16 cellular contexts compared by ENCODE assay signal in genomic region chr17:56707312-56708219, GRCh38.
A peak's percentile ranks its signal among the peaks of the same experiment; 100 is the strongest.
DNase-seq lines count a peak whose midpoint lies in the region; FAIRE-seq and TF ChIP-seq lines count a peak whose summit lies in the region.
"Had no signal": no experiment of that assay in that cellular context is flagged by ENCODE, and none has a peak within 500 bp of the region (broad histone marks: within the 10 kb centered on the region; RNA-seq: fewer than 3 reads in every experiment).

No MANE protein-coding gene starts in this region.

- TF ChIP-seq CTCF in bronchial epithelial cell (IDR thresholded peaks at IDR 0.05; ENCODE audit: insufficient read depth, low read length, severe bottlenecking) = no peak

- no peak overlapping the region for H3K4me3 ChIP-seq in bronchial epithelial cell (ENCODE audit: low read depth, low read length)
- H3K4me3 ChIP-seq: BLaER1, left lung, upper lobe of right lung had no signal

- H3K27me3 ChIP-seq in bronchial epithelial cell (ENCODE audit: control insufficient read depth, insufficient read depth, low read length) = no peaks in the 10 kb centered on the region
- H3K27me3 ChIP-seq: BLaER1, left lung had no signal

- H3K36me3 ChIP-seq in bronchial epithelial cell (ENCODE audit: control insufficient read depth, insufficient read depth, low read length) = no peaks in the 10 kb centered on the region
- H3K36me3 ChIP-seq: BLaER1, left lung, upper lobe of right lung had no signal

- FAIRE-seq in HTR-8/SVneo (lab: Jason Lieb, UNC) (peak; percentile 93), bronchial epithelial cell (lab: Jason Lieb, UNC) (no peak)
- FAIRE-seq: endometrium had no signal

- peak; percentile 93 for DNase-seq in HTR-8/SVneo (ENCODE audit: insufficient read length, low spot score)
- peak; percentile 4 for DNase-seq in bronchial epithelial cell (ENCODE audit: low read depth)
- peak; percentile 67 for DNase-seq in iPS-NIHi7 (ENCODE audit: extremely low spot score)
- peak; percentile 28 for DNase-seq in retina
- no peak for DNase-seq in cortex of kidney (lab: John Stamatoyannopoulos, UW)
- DNase-seq in activated CD4-positive, alpha-beta T cell treated with anti-CD3 and anti-CD28 coated beads, Interleukin-2, amount 50 U/mL, for 4 hours = no peak
- no peak for DNase-seq in NCI-H748 treated with DMSO at 0.1 percent for 48 hours (lab: John Stamatoyannopoulos, UW)
- DNase-seq: DMS79; glutamatergic neuron; left lung; naive thymus-derived CD8-positive, alpha-beta T cell; NCI-H774; T-helper 1 cell; upper lobe of right lung had no signal

Comparison
In these comparisons a context has a peak if more than half of its experiments do, and no peak if none do; other contexts are left out.
1. DNase-seq: peak in HTR-8/SVneo (single experiment), bronchial epithelial cell (single experiment), iPS-NIHi7 (single experiment) and retina (single experiment); none in cortex of kidney (single experiment), activated CD4-positive, alpha-beta T cell treated with anti-CD3 and anti-CD28 coated beads, Interleukin-2, amount 50 U/mL, for 4 hours (0 of 2) and NCI-H748 treated with DMSO at 0.1 percent for 48 hours (single experiment).